10 cellular contexts compared by ENCODE assay signal in genomic region chr13:40981361-40981760, GRCh38. TPM values are rescaled to one million over a fixed set of nuclear protein-coding genes. Genes with fewer than 3 reads are reported as not detected.
DNase-seq lines count a peak whose midpoint lies in the region; ATAC-seq, FAIRE-seq and TF ChIP-seq lines count a peak whose summit lies in the region.
"Had no signal": no experiment of that assay in that cellular context is flagged by ENCODE, and none has a peak within 500 bp of the region (broad histone marks: within the 10 kb centered on the region; RNA-seq: fewer than 3 reads in every experiment).

No MANE protein-coding gene starts in this region.

- H3K4me3 ChIP-seq in skeletal muscle tissue (ENCODE audit: low read length in 3 of 3) (peak overlapping the region in 1 of 3 donors; percentile 53), GM23338 (no peak overlapping the region), endodermal cell (ENCODE audit: low read length) (no peak overlapping the region)
- H3K4me3 ChIP-seq: SJSA1 had no signal

- H3K4me2 ChIP-seq in GM23338 = no peak overlapping the region

- H2AFZ ChIP-seq in GM23338 = no peak overlapping the region

- no peaks in the 10 kb centered on the region for H4K20me1 ChIP-seq in GM23338 (replicated peaks; ENCODE audit: insufficient read depth)

- H3K27me3 ChIP-seq in skeletal muscle tissue (ENCODE audit: control insufficient read depth in 3 of 3, insufficient read depth in 3 of 3, low read length in 3 of 3) (no peaks in the 10 kb centered on the region), GM23338 (ENCODE audit: insufficient read depth) (no peaks in the 10 kb centered on the region), endodermal cell (ENCODE audit: control insufficient read depth, insufficient read depth, low read length, poor library complexity, severe bottlenecking) (no peaks in the 10 kb centered on the region)
- H3K27me3 ChIP-seq: SJSA1 had no signal

- H3K4me1 Mint-ChIP-seq in endothelial cell (ENCODE audit: unreplicated experiment) (peaks cover 35% of the 10 kb centered on the region), GM23338 (peaks cover 13% of the 10 kb centered on the region; the same call in 2 of the 3 replicates), endodermal cell (peaks cover 23% of the 10 kb centered on the region)

- peak; percentile 87 for FAIRE-seq in GM19239 (lab: Jason Lieb, UNC)

- no peaks in the 10 kb centered on the region for H3K9me3 Mint-ChIP-seq in endothelial cell (ENCODE audit: unreplicated experiment)
- H3K9me3 Mint-ChIP-seq in GM23338 = no peaks in the 10 kb centered on the region
- no peaks in the 10 kb centered on the region for H3K9me3 Mint-ChIP-seq in endodermal cell

- H3F3A ChIP-seq in GM23338 (replicated peaks; ENCODE audit: low read depth) = no peaks in the 10 kb centered on the region

- TF ChIP-seq CTCF in endothelial cell (IDR thresholded peaks at IDR 0.05; ENCODE audit: unreplicated experiment) (no peak), GM23338 (conservative IDR thresholded peaks at IDR 0.05; ENCODE audit: low read depth in 2 of 2) (no peak), endodermal cell (conservative IDR thresholded peaks at IDR 0.05) (no peak)

- peaks cover 4% of the 10 kb centered on the region for H3K27me3 Mint-ChIP-seq in endothelial cell (ENCODE audit: unreplicated experiment)
- peaks cover 1% of the 10 kb centered on the region for H3K27me3 Mint-ChIP-seq in GM23338 (ENCODE audit: insufficient read depth, low read depth, poor library complexity)
- no peaks in the 10 kb centered on the region for H3K27me3 Mint-ChIP-seq in endodermal cell (ENCODE audit: insufficient read depth)

- H3K27ac ChIP-seq in skeletal muscle tissue (ENCODE audit: low read depth, low read length) (peak overlapping the region; percentile 68), GM23338 (ENCODE audit: low read depth) (no peak overlapping the region), endodermal cell (ENCODE audit: low read depth, low read length) (no peak overlapping the region)
- H3K27ac ChIP-seq: SJSA1 had no signal

- no peak for DNase-seq in GM19239 (ENCODE audit: insufficient read length, low spot score)
- DNase-seq in SKM-1 (lab: John Stamatoyannopoulos, UW; ENCODE audit: unreplicated experiment) = peak; percentile 82
- DNase-seq in endothelial cell (ENCODE audit: low spot score) = no peak
- DNase-seq in GM23338 (ENCODE audit: low spot score) = no peak
- no peak for DNase-seq in endodermal cell
- DNase-seq: retina had no signal

- H3K36me3 ChIP-seq in skeletal muscle tissue (ENCODE audit: control insufficient read depth in 3 of 3, insufficient read depth in 3 of 3, low read length in 3 of 3) (peaks cover 0 to 1% (median 0%) of the 10 kb centered on the region in 3 donors), GM23338 (ENCODE audit: insufficient read depth) (no peaks in the 10 kb centered on the region), endodermal cell (ENCODE audit: control insufficient read depth, insufficient read depth, low read length) (peaks cover 4% of the 10 kb centered on the region)
- H3K36me3 ChIP-seq: SJSA1 had no signal

- no peaks in the 10 kb centered on the region for H3K36me3 Mint-ChIP-seq in endothelial cell (ENCODE audit: low read depth, unreplicated experiment)
- H3K36me3 Mint-ChIP-seq in GM23338 (ENCODE audit: low read depth) = no peaks in the 10 kb centered on the region
- no peaks in the 10 kb centered on the region for H3K36me3 Mint-ChIP-seq in endodermal cell (ENCODE audit: low read depth)

- peak overlapping the region; percentile 65 for H3K27ac Mint-ChIP-seq in endothelial cell (ENCODE audit: unreplicated experiment)
- no peak overlapping the region for H3K27ac Mint-ChIP-seq in GM23338
- H3K27ac Mint-ChIP-seq in endodermal cell = no peak overlapping the region

- no peaks in the 10 kb centered on the region for H3K9me3 ChIP-seq in skeletal muscle tissue (ENCODE audit: control insufficient read depth in 3 of 3, low read length in 3 of 3)
- no peaks in the 10 kb centered on the region for H3K9me3 ChIP-seq in endodermal cell (ENCODE audit: control insufficient read depth, low read length)
- H3K9me3 ChIP-seq: SJSA1 had no signal

- WGBS in endodermal cell (ENCODE audit: insufficient coverage in 1 of 2, insufficient read length in 1 of 2), 2 experiments = 87 to 100% methylated on average over 2 of the region's 3 CpGs

- H3K9me2 ChIP-seq in GM23338 (ENCODE audit: insufficient read depth) = no peaks in the 10 kb centered on the region

- ATAC-seq in HG03460 (IDR thresholded peaks at IDR 0.05; ENCODE audit: unreplicated experiment) (no peak), GM23338 (no peak), HG03469 (IDR thresholded peaks at IDR 0.05; ENCODE audit: unreplicated experiment) (no peak)

- H3K4me1 ChIP-seq in skeletal muscle tissue (ENCODE audit: control insufficient read depth in 3 of 3, insufficient read depth in 3 of 3, low read length in 3 of 3) (peaks cover 16 to 28% (median 25%) of the 10 kb centered on the region in 3 donors), GM23338 (ENCODE audit: insufficient read depth) (peaks cover 10% of the 10 kb centered on the region; the same call in 1 of the 2 replicates), endodermal cell (ENCODE audit: control insufficient read depth, insufficient read depth, low read length) (no peaks in the 10 kb centered on the region)

- H3K4me3 Mint-ChIP-seq in endothelial cell (ENCODE audit: unreplicated experiment) (peak overlapping the region; percentile 90), GM23338 (no peak overlapping the region), endodermal cell (no peak overlapping the region)

- no peaks in the 10 kb centered on the region for H3K79me2 ChIP-seq in GM23338 (replicated peaks; ENCODE audit: insufficient read depth)

- H3K9ac ChIP-seq in skeletal muscle tissue (ENCODE audit: low read depth in 1 of 3, low read length in 3 of 3) = peak overlapping the region in 1 of 3 donors; percentile 2
- H3K9ac ChIP-seq in endodermal cell (ENCODE audit: extremely low read depth, low read length, poor library complexity, severe bottlenecking) = no peak overlapping the region

TF ChIP-seq in GM23338, 12 proteins besides CTCF, POLR2A, EP300 and RAD21 (continues in another document):
- no peak for TF ChIP-seq JUNB (IDR thresholded peaks at IDR 0.05; ENCODE audit: unreplicated experiment)
- TF ChIP-seq NANOG (IDR thresholded peaks at IDR 0.05; ENCODE audit: borderline replicate concordance) = no peak
- no peak for TF ChIP-seq REST (IDR thresholded peaks at IDR 0.05; ENCODE audit: unreplicated experiment)
- no peak for TF ChIP-seq EZH2phosphoT487 (IDR thresholded peaks at IDR 0.05; ENCODE audit: unreplicated experiment)
- TF ChIP-seq POLR2AphosphoS5 (IDR thresholded peaks at IDR 0.05; ENCODE audit: low read depth) = no peak
- no peak for TF ChIP-seq STAT1 (IDR thresholded peaks at IDR 0.05; ENCODE audit: unreplicated experiment)
- TF ChIP-seq ETS1 (IDR thresholded peaks at IDR 0.05) = no peak
- TF ChIP-seq ZNF331 (CRISPR knock-in tag; IDR thresholded peaks at IDR 0.05; ENCODE audit: low read depth) = no peak

RNA-seq across cellular contexts. Expression of gene ELF1, which starts 37.8 kb away (rescaled TPM):
- total RNA-seq in endothelial cell (ENCODE audit: unreplicated experiment) (46.0 TPM), skeletal muscle tissue (33.9 TPM), endodermal cell (10 to 100 TPM; 36.0 to 44.1 TPM)
- 11.4 and 12.7 TPM in 2 replicates for total RNA-seq in GM23338 (2014; rRNA removed; shearing (Covaris generic))
- polyA plus RNA-seq in GM23338 (2016; fragmentation: Nextera tagmentation; extraction: Ambion mirVana) = 5.4 and 7.0 TPM in 2 replicates
- polyA plus RNA-seq in endodermal cell (2013, experiment 1 of 2) = 21.2 TPM
- polyA plus RNA-seq in endodermal cell (2013, experiment 2 of 2) = 20.6 TPM
